8 cellular contexts compared by ENCODE assay signal in the genomic region with DNA sequence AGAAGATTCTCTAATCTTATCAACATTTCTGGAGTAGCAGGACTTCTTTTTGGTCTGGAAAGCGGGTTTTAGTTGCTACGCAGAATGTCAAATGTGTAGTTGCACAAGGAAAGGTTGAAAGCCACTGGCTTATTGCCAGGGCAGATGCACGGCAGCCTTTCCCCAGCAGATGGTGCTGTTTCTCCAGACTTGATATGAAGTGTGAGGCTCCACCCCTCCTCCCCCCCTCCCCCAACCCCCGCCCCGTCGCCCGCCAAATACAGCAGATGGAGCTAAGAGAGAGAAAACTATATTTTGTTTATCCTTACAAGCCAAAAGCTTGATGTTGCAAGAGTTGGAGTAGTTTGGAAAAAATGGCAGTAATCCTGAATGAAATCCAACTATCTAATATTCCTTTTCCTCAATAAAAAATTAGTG. TPM values are rescaled to one million over a fixed set of nuclear protein-coding genes. Genes with fewer than 3 reads are reported as not detected.
DNase-seq lines count a peak whose midpoint lies in the region; TF ChIP-seq lines count a peak whose summit lies in the region.

No MANE protein-coding gene starts in this region.

- DNase-seq in GF-D8 (lab: John Stamatoyannopoulos, UW) (peak; percentile 19), H9 (peak; percentile 82), M059J (ENCODE audit: low read depth) (peak; percentile 66), SJSA1 (ENCODE audit: low read depth in 1 of 2, low spot score in 2 of 2) (peak; percentile 73 to 83), glomerular visceral epithelial cell (ENCODE audit: extremely low spot score) (peak; percentile 86), posterior cingulate gyrus (peak; percentile 72 to 97 (median 84)), ureter (ENCODE audit: low spot score) (peak; percentile 92)
- peak; percentile 67 to 81 (median 78) for DNase-seq in activated naive CD4-positive, alpha-beta T cell (lab: John Stamatoyannopoulos, UW)

- H2BK12ac ChIP-seq in H9 (ENCODE audit: insufficient read length, low read depth, low read length), result no peak overlapping the region

- H2BK15ac ChIP-seq in H9 (ENCODE audit: low read depth, low read length), result no peak overlapping the region

- H4K91ac ChIP-seq in H9 (ENCODE audit: insufficient read length, low read depth, low read length), result no peak overlapping the region

- H3K14ac ChIP-seq in H9 (ENCODE audit: insufficient read depth, low read length), result no peak overlapping the region

- H2BK5ac ChIP-seq in H9 (ENCODE audit: insufficient read length, low read length), result no peak overlapping the region

- H2AFZ ChIP-seq in H9 (ENCODE audit: low read length), result no peak overlapping the region

- H4K5ac ChIP-seq in H9 (ENCODE audit: insufficient read length, low read depth, low read length), result no peak overlapping the region

- no peak overlapping the region for H3K4ac ChIP-seq in H9 (ENCODE audit: low read depth, low read length)

- no peak overlapping the region for H2AK5ac ChIP-seq in H9 (ENCODE audit: insufficient read length, low read length)

- H3K36me3 Mint-ChIP-seq in H9 (ENCODE audit: insufficient read depth in 1 of 3, low read depth in 3 of 3), result peaks cover 28 to 65% (median 41%) of the 10 kb centered on the region in 3 experiments

- WGBS in H9 (ENCODE audit: extremely low coverage, insufficient read length, low lambda C conversion rate), result no CpG with 5 or more reads among the region's 7 CpGs

- no peaks in the 10 kb centered on the region for H3K9me3 ChIP-seq in H9 (ENCODE audit: control insufficient read depth, low read depth, low read length)
- H3K9me3 ChIP-seq in SJSA1 (replicated peaks), result no peaks in the 10 kb centered on the region

- no peak overlapping the region for H3K4me2 ChIP-seq in H9 (ENCODE audit: insufficient read depth, insufficient read length, low read length)

- H3K56ac ChIP-seq in H9 (ENCODE audit: insufficient read length, low read depth, low read length), result no peak overlapping the region

- peaks cover 50% of the 10 kb centered on the region for H3K36me3 ChIP-seq in SJSA1

- no peak overlapping the region for H3K23ac ChIP-seq in H9 (ENCODE audit: insufficient read length, low read depth, low read length)

- H2BK120ac ChIP-seq in H9 (ENCODE audit: low read depth, low read length, poor library complexity, severe bottlenecking), result no peak overlapping the region

- no peak overlapping the region for H3K27ac Mint-ChIP-seq in H9

- peaks cover 2% of the 10 kb centered on the region in 2 experiments; a peak in 2 of 4 replicates for H3K4me1 Mint-ChIP-seq in H9

- no peak overlapping the region for H2BK20ac ChIP-seq in H9 (ENCODE audit: low read depth, low read length, poor library complexity, severe bottlenecking)

- no peaks in the 10 kb centered on the region for H3K9me3 Mint-ChIP-seq in H9

- no peak overlapping the region for H3T11ph ChIP-seq in H9 (ENCODE audit: low read length)

- no peak overlapping the region for H3K9ac ChIP-seq in H9 (ENCODE audit: extremely low read depth, insufficient read length, low read length)

- H4K8ac ChIP-seq in H9 (replicated peaks; ENCODE audit: insufficient read length, low read depth, low read length), result no peak overlapping the region

- TF ChIP-seq CTCF in H9 (conservative IDR thresholded peaks at IDR 0.05), result peak; percentile 91

- H3K4me3 ChIP-seq in SJSA1, result no peak overlapping the region

- no peak overlapping the region for H3K18ac ChIP-seq in H9 (ENCODE audit: insufficient read length, low read depth, low read length)

- no peaks in the 10 kb centered on the region for H3K27me3 ChIP-seq in H9 (ENCODE audit: insufficient read depth, low read length)
- H3K27me3 ChIP-seq in SJSA1 (replicated peaks), result no peaks in the 10 kb centered on the region

- H3K79me2 ChIP-seq in H9 (ENCODE audit: insufficient read depth, low read length), result no peaks in the 10 kb centered on the region

- H3K27me3 Mint-ChIP-seq in H9 (ENCODE audit: low read depth), result no peaks in the 10 kb centered on the region; the same call in 1 of the 2 replicates

- H3K4me1 ChIP-seq in H9 (ENCODE audit: insufficient read depth, low read length) (no peaks in the 10 kb centered on the region), SJSA1 (replicated peaks) (no peaks in the 10 kb centered on the region)

- intact Hi-C loops in posterior cingulate gyrus (cut with DNase I), result loop anchor here (1.0 to 10.0 kb wide), 5 partner anchors 277 to 820 kb away; a partner anchor contains a TSS

- H4K20me1 ChIP-seq in H9 (ENCODE audit: control insufficient read depth, insufficient read depth, insufficient read length), result no peaks in the 10 kb centered on the region

- H3K79me1 ChIP-seq in H9 (ENCODE audit: insufficient read depth, low read depth, low read length, poor library complexity, severe bottlenecking), result no peaks in the 10 kb centered on the region

- H3K4me3 Mint-ChIP-seq in H9, result no peak overlapping the region

- no peak overlapping the region for H3K27ac ChIP-seq in H9 (ENCODE audit: insufficient read length, low read depth, low read length)
- H3K27ac ChIP-seq in SJSA1, result no peak overlapping the region

- no peaks in the 10 kb centered on the region for H3K23me2 ChIP-seq in H9 (ENCODE audit: insufficient read length, low read depth, low read length, poor library complexity, severe bottlenecking)

RNA-seq across cellular contexts. Expression of a gene that starts 32.0 kb away (rescaled TPM):
- total RNA-seq in H9 (2021) (62.4 and 66.4 TPM in 2 replicates), ureter (27.5 TPM)
- 32.8 and 48.3 TPM in 2 replicates for total RNA-seq in M059J (2014; rRNA removed; shearing (Covaris generic))
- total RNA-seq in SJSA1 (2014; rRNA removed; shearing (Covaris generic)), result 78.4 and 87.5 TPM in 2 replicates

RNA-seq across cellular contexts. Expression of a gene that starts 32.2 kb away (rescaled TPM):
- total RNA-seq in H9 (2021), result 471 and 472 TPM in 2 replicates
- 206 and 225 TPM in 2 replicates for total RNA-seq in M059J (2014; rRNA removed; shearing (Covaris generic))
- 318 and 320 TPM in 2 replicates for total RNA-seq in SJSA1 (2014; rRNA removed; shearing (Covaris generic))
- 310 TPM for total RNA-seq in ureter

Comparison
In these comparisons a context has a peak if more than half of its experiments do, and no peak if none do; other contexts are left out.
1. DNase-seq: peak in every context shown above with its lines; median percentile 92 in ureter; 86 in glomerular visceral epithelial cell; 84 in posterior cingulate gyrus; 82 in H9; 78 in SJSA1; 78 in activated naive CD4-positive, alpha-beta T cell; 66 in M059J; 19 in GF-D8.